11 cellular contexts compared by ENCODE assay signal in the genomic region with DNA sequence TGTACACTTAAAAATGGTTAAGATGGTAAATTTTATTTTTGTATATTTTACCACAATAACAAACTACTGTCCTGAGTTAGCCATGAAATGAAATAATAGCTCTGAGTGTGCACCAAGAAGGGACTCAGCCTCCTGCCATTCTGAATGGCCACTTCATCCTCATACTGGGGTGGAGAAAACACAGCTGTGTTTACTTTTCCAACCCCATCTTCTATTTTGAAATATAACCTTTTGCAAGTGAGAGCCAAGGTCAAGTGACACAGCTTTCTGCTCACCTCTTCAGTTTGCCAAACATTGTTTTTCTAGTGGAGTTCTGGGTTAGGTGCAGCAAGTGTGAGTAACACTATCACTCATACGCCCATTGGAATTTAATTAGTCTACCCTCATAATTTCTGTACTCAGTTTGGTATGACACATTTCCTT.
DNase-seq lines count a peak whose midpoint lies in the region; ATAC-seq lines count a peak whose summit lies in the region.
"Had no signal": no experiment of that assay in that cellular context is flagged by ENCODE, and none has a peak within 500 bp of the region (broad histone marks: within the 10 kb centered on the region; RNA-seq: fewer than 3 reads in every experiment).

No MANE protein-coding gene starts in this region.

- H3K4me1 ChIP-seq in skeletal muscle tissue (ENCODE audit: control insufficient read depth in 3 of 3, insufficient read depth in 3 of 3, low read length in 3 of 3): peaks cover 8 to 17% (median 9%) of the 10 kb centered on the region in 3 donors
- H3K4me1 ChIP-seq: esophagus muscularis mucosa had no signal

- H3K27me3 ChIP-seq in skeletal muscle tissue (ENCODE audit: control insufficient read depth in 3 of 3, insufficient read depth in 3 of 3, low read length in 3 of 3) (no peaks in the 10 kb centered on the region), H7 (ENCODE audit: control insufficient read depth, insufficient read depth, low read length) (no peaks in the 10 kb centered on the region)
- H3K27me3 ChIP-seq: BLaER1 treated with 17β-estradiol and CSF1 and Interleukin-3, amounts not matched to agents 10 nM and 100 nM; esophagus muscularis mucosa had no signal

- POLR2A ChIA-PET in activated CD4-positive, alpha-beta T cell treated with anti-CD3 and anti-CD28 coated beads, Interleukin-2, amount 10 ng/mL, durations not matched to agents 7 days and 5 days (lab: Charles Lee): no interaction called here

- H3K27ac Mint-ChIP-seq in activated T-cell treated with anti-CD3 and anti-CD28 coated beads, Interleukin-2, amount 50 U/mL, for 24 hours: peak overlapping the region; percentile 47
- no peak overlapping the region for H3K27ac Mint-ChIP-seq in activated CD4-positive, alpha-beta T cell treated with anti-CD3 and anti-CD28 coated beads, Interleukin-2, amount 10 ng/mL, durations not matched to agents 7 days and 5 days
- H3K27ac Mint-ChIP-seq: activated CD4-positive, alpha-beta memory T cell treated with anti-CD3 and anti-CD28 coated beads, Interleukin-2, amount 10 ng/mL, durations not matched to agents 7 days and 5 days had no signal

- peaks cover 3% of the 10 kb centered on the region for H3K36me3 Mint-ChIP-seq in activated T-cell treated with anti-CD3 and anti-CD28 coated beads, Interleukin-2, amount 50 U/mL, for 24 hours (ENCODE audit: low read depth)
- no peaks in the 10 kb centered on the region for H3K36me3 Mint-ChIP-seq in activated CD4-positive, alpha-beta T cell treated with anti-CD3 and anti-CD28 coated beads, Interleukin-2, amount 10 ng/mL, durations not matched to agents 7 days and 5 days (ENCODE audit: low read depth)

- no peak overlapping the region for H3K4me3 Mint-ChIP-seq in activated T-cell treated with anti-CD3 and anti-CD28 coated beads, Interleukin-2, amount 50 U/mL, for 24 hours
- H3K4me3 Mint-ChIP-seq in activated CD4-positive, alpha-beta T cell treated with anti-CD3 and anti-CD28 coated beads, Interleukin-2, amount 10 ng/mL, durations not matched to agents 7 days and 5 days: no peak overlapping the region
- H3K4me3 Mint-ChIP-seq: activated CD4-positive, alpha-beta memory T cell treated with anti-CD3 and anti-CD28 coated beads, Interleukin-2, amount 10 ng/mL, durations not matched to agents 7 days and 5 days had no signal

- peaks cover 16% of the 10 kb centered on the region for H3K4me1 Mint-ChIP-seq in activated T-cell treated with anti-CD3 and anti-CD28 coated beads, Interleukin-2, amount 50 U/mL, for 24 hours (ENCODE audit: low read depth)
- H3K4me1 Mint-ChIP-seq in activated CD4-positive, alpha-beta T cell treated with anti-CD3 and anti-CD28 coated beads, Interleukin-2, amount 10 ng/mL, durations not matched to agents 7 days and 5 days: peaks cover 4% of the 10 kb centered on the region

- H3K4me3 ChIP-seq in skeletal muscle tissue (ENCODE audit: low read length in 3 of 3) (no peak overlapping the region), H7 (ENCODE audit: insufficient read depth, low read depth, low read length) (no peak overlapping the region)
- H3K4me3 ChIP-seq: BLaER1 treated with 17β-estradiol and CSF1 and Interleukin-3, amounts not matched to agents 10 nM and 100 nM; esophagus muscularis mucosa had no signal

- CTCF ChIA-PET in activated CD4-positive, alpha-beta T cell treated with anti-CD3 and anti-CD28 coated beads, Interleukin-2, amount 10 ng/mL, durations not matched to agents 7 days and 5 days (lab: Charles Lee): no interaction called here

- ATAC-seq in HG02973 (IDR thresholded peaks at IDR 0.05; ENCODE audit: unreplicated experiment): no peak

- H3K36me3 ChIP-seq in skeletal muscle tissue (ENCODE audit: control insufficient read depth in 3 of 3, insufficient read depth in 3 of 3, low read length in 3 of 3) (no peaks in the 10 kb centered on the region), H7 (replicated peaks; ENCODE audit: control insufficient read depth, insufficient read depth, low read length) (no peaks in the 10 kb centered on the region)
- H3K36me3 ChIP-seq: esophagus muscularis mucosa had no signal

- DNase-seq in activated T-cell treated with anti-CD3 and anti-CD28 coated beads, Interleukin-2, amount 50 U/mL, for 24 hours: no peak
- no peak for DNase-seq in activated T-cell treated with anti-CD3 and anti-CD28 coated beads, Interleukin-2, amount 50 U/mL, for 1 hour
- peak; percentile 93 for DNase-seq in NCI-H2196 treated with DMSO at 0.1 percent for 48 hours (lab: John Stamatoyannopoulos, UW; ENCODE audit: unreplicated experiment)
- DNase-seq in epithelial cell of prostate (ENCODE audit: low read depth, low spot score): peak; percentile 78
- DNase-seq in activated CD4-positive, alpha-beta T cell treated with anti-CD3 and anti-CD28 coated beads, Interleukin-2, amount 10 ng/mL, durations not matched to agents 7 days and 5 days: no peak
- DNase-seq in H7: no peak
- DNase-seq: activated CD4-positive, alpha-beta memory T cell treated with anti-CD3 and anti-CD28 coated beads, Interleukin-2, amount 10 ng/mL, durations not matched to agents 7 days and 5 days had no signal

- H3K9me3 Mint-ChIP-seq in activated T-cell treated with anti-CD3 and anti-CD28 coated beads, Interleukin-2, amount 50 U/mL, for 24 hours: peaks cover under 1% of the 10 kb centered on the region
- H3K9me3 Mint-ChIP-seq in activated CD4-positive, alpha-beta T cell treated with anti-CD3 and anti-CD28 coated beads, Interleukin-2, amount 10 ng/mL, durations not matched to agents 7 days and 5 days: peaks cover 5% of the 10 kb centered on the region

- peak overlapping the region; percentile 27 for H3K27ac ChIP-seq in epithelial cell of prostate
- peak overlapping the region; percentile 55 for H3K27ac ChIP-seq in skeletal muscle tissue (ENCODE audit: low read depth, low read length)
- H3K27ac ChIP-seq: BLaER1 treated with 17β-estradiol and CSF1 and Interleukin-3, amounts not matched to agents 10 nM and 100 nM; esophagus muscularis mucosa had no signal

- no peaks in the 10 kb centered on the region for H3K9me3 ChIP-seq in skeletal muscle tissue (ENCODE audit: control insufficient read depth in 3 of 3, low read length in 3 of 3)
- H3K9me3 ChIP-seq: esophagus muscularis mucosa had no signal

- no peak overlapping the region for H3K9ac ChIP-seq in skeletal muscle tissue (ENCODE audit: low read depth in 1 of 3, low read length in 3 of 3)
- H3K9ac ChIP-seq: BLaER1 treated with 17β-estradiol and CSF1 and Interleukin-3, amounts not matched to agents 10 nM and 100 nM had no signal

- no peaks in the 10 kb centered on the region for H3K27me3 Mint-ChIP-seq in activated T-cell treated with anti-CD3 and anti-CD28 coated beads, Interleukin-2, amount 50 U/mL, for 24 hours
- H3K27me3 Mint-ChIP-seq in activated CD4-positive, alpha-beta T cell treated with anti-CD3 and anti-CD28 coated beads, Interleukin-2, amount 10 ng/mL, durations not matched to agents 7 days and 5 days: no peaks in the 10 kb centered on the region
- H3K27me3 Mint-ChIP-seq: activated CD4-positive, alpha-beta memory T cell treated with anti-CD3 and anti-CD28 coated beads, Interleukin-2, amount 10 ng/mL, durations not matched to agents 7 days and 5 days had no signal

Comparison
In these comparisons a context has a peak if more than half of its experiments do, and no peak if none do; other contexts are left out.
1. DNase-seq: peak in NCI-H2196 treated with DMSO at 0.1 percent for 48 hours (single experiment) and epithelial cell of prostate (single experiment); none in activated T-cell treated with anti-CD3 and anti-CD28 coated beads, Interleukin-2, amount 50 U/mL, for 24 hours (single experiment), activated T-cell treated with anti-CD3 and anti-CD28 coated beads, Interleukin-2, amount 50 U/mL, for 1 hour (single experiment), activated CD4-positive, alpha-beta T cell treated with anti-CD3 and anti-CD28 coated beads, Interleukin-2, amount 10 ng/mL, durations not matched to agents 7 days and 5 days (single experiment) and H7 (single experiment).